In the genomic region with DNA sequence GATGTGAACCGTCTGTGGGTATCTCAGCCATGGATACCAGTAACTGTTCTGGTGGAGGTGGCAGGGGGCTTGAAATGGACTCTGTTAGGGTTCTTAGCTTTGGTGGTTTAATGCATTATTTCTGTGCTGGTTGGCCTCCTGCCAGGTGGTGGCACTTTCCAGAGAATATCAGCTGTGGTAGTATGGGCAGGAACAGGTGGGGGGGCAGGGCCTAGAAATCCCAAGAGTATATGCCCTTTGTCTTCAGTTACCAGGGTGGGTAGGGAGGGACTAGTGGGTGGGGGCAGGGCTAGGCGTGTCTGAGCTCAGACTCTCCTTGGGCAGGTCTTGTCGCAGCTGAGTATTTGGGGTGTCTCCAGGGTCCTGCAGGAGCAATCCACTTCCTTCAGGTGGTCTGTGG, we compare ENCODE assay signal across 36 cellular contexts.
"Had no signal": no experiment of that assay in that cellular context is flagged by ENCODE, and none has a peak within 500 bp of the region (broad histone marks: within the 10 kb centered on the region; RNA-seq: fewer than 3 reads in every experiment).

No MANE protein-coding gene starts in this region.

- H3K4me2 ChIP-seq: hepatocyte, smooth muscle cell had no signal

- H3K4me3 ChIP-seq: ascending aorta, cardiac muscle cell, gastrocnemius medialis, hepatocyte, psoas muscle, sigmoid colon, smooth muscle cell, thyroid gland, upper lobe of left lung, vagina had no signal

- H3K27me3 ChIP-seq: ascending aorta, cardiac muscle cell, gastrocnemius medialis, hepatocyte, sigmoid colon, thyroid gland, upper lobe of left lung, vagina had no signal

- H3K4me1 Mint-ChIP-seq: activated naive CD4-positive, alpha-beta T cell treated with anti-CD3 and anti-CD28 coated beads, Interleukin-2, amount 10 ng/mL, durations not matched to agents 7 days and 5 days; activated naive CD8-positive, alpha-beta T cell treated with anti-CD3 and anti-CD28 coated beads, Interleukin-2, amount 10 ng/mL, durations not matched to agents 7 days and 5 days; neural crest cell; stimulated activated naive CD8-positive, alpha-beta T cell treated with anti-CD3 and anti-CD28 coated beads, Interleukin-15, amount 100 ng/mL, for 72 hours had no signal

- H3K79me2 ChIP-seq: hepatocyte, parathyroid adenoma had no signal

- H3K36me3 Mint-ChIP-seq: activated naive CD4-positive, alpha-beta T cell treated with anti-CD3 and anti-CD28 coated beads, Interleukin-2, amount 10 ng/mL, durations not matched to agents 7 days and 5 days; activated naive CD8-positive, alpha-beta T cell treated with anti-CD3 and anti-CD28 coated beads, Interleukin-2, amount 10 ng/mL, durations not matched to agents 7 days and 5 days; brain; mesothelial cell of epicardium had no signal

- H2AFZ ChIP-seq: hepatocyte, parathyroid adenoma had no signal

- DNase-seq: activated CD4-positive, alpha-beta T cell treated with anti-CD3 and anti-CD28 coated beads for 4 hours; activated CD4-positive, alpha-beta T cell treated with anti-CD3 and anti-CD28 coated beads, Interleukin-2, amount 50 U/mL, for 4 hours; activated CD8-positive, alpha-beta memory T cell treated with anti-CD3 and anti-CD28 coated beads for 24 hours; activated CD8-positive, alpha-beta memory T cell treated with anti-CD3 and anti-CD28 coated beads, Interleukin-2, amount 50 U/mL, for 4 hours; activated effector memory CD4-positive, alpha-beta T cell treated with anti-CD3 and anti-CD28 coated beads, Interleukin-2, amount 50 U/mL, for 16 hours; activated naive CD4-positive, alpha-beta T cell treated with anti-CD3 and anti-CD28 coated beads, Interleukin-2, amount 10 ng/mL, durations not matched to agents 7 days and 5 days; activated naive CD8-positive, alpha-beta T cell treated with anti-CD3 and anti-CD28 coated beads, Interleukin-2, amount 10 ng/mL, durations not matched to agents 7 days and 5 days; activated T-cell treated with anti-CD3 and anti-CD28 coated beads, Interleukin-2, amount 50 U/mL, for 1 hour; cortex of kidney; effector memory CD8-positive, alpha-beta T cell; erythroblast; gastrocnemius medialis; left cardiac atrium; mammary epithelial cell; naive thymus-derived CD8-positive, alpha-beta T cell; occipital lobe; psoas muscle; sigmoid colon; stimulated activated CD4-positive, alpha-beta T cell treated with anti-CD3 and anti-CD28 coated beads, Interleukin-1b, Interleukin-23, amount 100 ng/mL, for 48 hours; stimulated activated CD4-positive, alpha-beta T cell treated with anti-CD3 and anti-CD28 coated beads, Interleukin-4, amount 100 ng/mL, for 4 hours; stimulated activated CD8-positive, alpha-beta memory T cell treated with anti-CD3 and anti-CD28 coated beads, Interleukin-4, amount 100 ng/mL, for 48 hours; stimulated activated naive CD8-positive, alpha-beta T cell treated with anti-CD3 and anti-CD28 coated beads, Interleukin-15, amount 100 ng/mL, for 72 hours; substantia nigra; thyroid gland; upper lobe of left lung had no signal

- H3K9ac ChIP-seq: parathyroid adenoma had no signal

- H3K27ac ChIP-seq: ascending aorta, cardiac muscle cell, gastrocnemius medialis, hepatocyte, parathyroid adenoma, psoas muscle, sigmoid colon, thyroid gland, upper lobe of left lung, vagina had no signal

- H3K9me3 ChIP-seq: gastrocnemius medialis, sigmoid colon, thyroid gland, vagina had no signal

- H3K9me3 Mint-ChIP-seq: activated naive CD4-positive, alpha-beta T cell treated with anti-CD3 and anti-CD28 coated beads, Interleukin-2, amount 10 ng/mL, durations not matched to agents 7 days and 5 days had no signal

- H3K4me3 Mint-ChIP-seq: activated naive CD4-positive, alpha-beta T cell treated with anti-CD3 and anti-CD28 coated beads, Interleukin-2, amount 10 ng/mL, durations not matched to agents 7 days and 5 days; activated naive CD8-positive, alpha-beta T cell treated with anti-CD3 and anti-CD28 coated beads, Interleukin-2, amount 10 ng/mL, durations not matched to agents 7 days and 5 days; activated T-helper 1 cell treated with anti-CD3 and anti-CD28 coated beads, Interleukin-12 subunit alpha, Interleukin-12 subunit beta, Interleukin-2, Interleukin-4 antibody, amounts not matched to agents 30 ng/mL and 10 ng/mL and 1 ng/mL, durations not matched to agents 14 hours and 24 hours and 36 hours; brain; effector memory CD8-positive, alpha-beta T cell; mesothelial cell of epicardium; naive thymus-derived CD8-positive, alpha-beta T cell; neural crest cell; stimulated activated memory B cell treated with anti-CD40 and anti-IgM and Interleukin-4, amounts not matched to agents 10 μg/mL and 1 μg/mL and 100 μg/mL, for 72 hours; stimulated activated naive CD8-positive, alpha-beta T cell treated with anti-CD3 and anti-CD28 coated beads, Interleukin-15, amount 100 ng/mL, for 72 hours had no signal

- ATAC-seq: effector memory CD8-positive, alpha-beta T cell; gastrocnemius medialis; left cardiac atrium; naive thymus-derived CD8-positive, alpha-beta T cell; psoas muscle; stimulated activated memory B cell treated with anti-CD40 and anti-IgM and Interleukin-4, amounts not matched to agents 10 μg/mL and 1 μg/mL and 100 μg/mL, for 72 hours; stimulated activated naive CD8-positive, alpha-beta T cell treated with anti-CD3 and anti-CD28 coated beads, Interleukin-15, amount 100 ng/mL, for 72 hours had no signal

- H3K36me3 ChIP-seq: ascending aorta, cardiac muscle cell, gastrocnemius medialis, sigmoid colon, thyroid gland, upper lobe of left lung, vagina had no signal

- H3K27ac Mint-ChIP-seq: activated naive CD4-positive, alpha-beta T cell treated with anti-CD3 and anti-CD28 coated beads, Interleukin-2, amount 10 ng/mL, durations not matched to agents 7 days and 5 days; activated naive CD8-positive, alpha-beta T cell treated with anti-CD3 and anti-CD28 coated beads, Interleukin-2, amount 10 ng/mL, durations not matched to agents 7 days and 5 days; activated T-helper 1 cell treated with anti-CD3 and anti-CD28 coated beads, Interleukin-12 subunit alpha, Interleukin-12 subunit beta, Interleukin-2, Interleukin-4 antibody, amounts not matched to agents 30 ng/mL and 10 ng/mL and 1 ng/mL, durations not matched to agents 14 hours and 24 hours and 36 hours; brain; effector memory CD8-positive, alpha-beta T cell; mesothelial cell of epicardium; naive thymus-derived CD8-positive, alpha-beta T cell; stimulated activated memory B cell treated with anti-CD40 and anti-IgM and Interleukin-4, amounts not matched to agents 10 μg/mL and 1 μg/mL and 100 μg/mL, for 72 hours; stimulated activated naive CD8-positive, alpha-beta T cell treated with anti-CD3 and anti-CD28 coated beads, Interleukin-15, amount 100 ng/mL, for 72 hours had no signal

- H3K4me1 ChIP-seq: ascending aorta, gastrocnemius medialis, parathyroid adenoma, psoas muscle, sigmoid colon, upper lobe of left lung, vagina had no signal

- H3K27me3 Mint-ChIP-seq: activated naive CD4-positive, alpha-beta T cell treated with anti-CD3 and anti-CD28 coated beads, Interleukin-2, amount 10 ng/mL, durations not matched to agents 7 days and 5 days; effector memory CD8-positive, alpha-beta T cell; stimulated activated memory B cell treated with anti-CD40 and anti-IgM and Interleukin-4, amounts not matched to agents 10 μg/mL and 1 μg/mL and 100 μg/mL, for 72 hours; stimulated activated naive CD8-positive, alpha-beta T cell treated with anti-CD3 and anti-CD28 coated beads, Interleukin-15, amount 100 ng/mL, for 72 hours had no signal
